15 cellular contexts compared by ENCODE assay signal in genomic region chr9:4929917-4930316, GRCh38.
"Had no signal": no experiment of that assay in that cellular context is flagged by ENCODE, and none has a peak within 500 bp of the region (broad histone marks: within the 10 kb centered on the region; RNA-seq: fewer than 3 reads in every experiment).

No MANE protein-coding gene starts in this region.

- H3K4me1 ChIP-seq: left lung, parathyroid adenoma had no signal

- H2AFZ ChIP-seq: hepatocyte, parathyroid adenoma had no signal

- ATAC-seq: activated naive CD8-positive, alpha-beta T cell treated with anti-CD3 and anti-CD28 coated beads, Interleukin-2, amount 50 U/mL, for 24 hours; left lung; naive thymus-derived CD8-positive, alpha-beta T cell; stimulated activated effector memory CD8-positive, alpha-beta T cell treated with anti-CD3 and anti-CD28 coated beads, Interleukin-12 subunit alpha, Interleukin-12 subunit beta, amount 100 ng/mL, for 72 hours had no signal

- H3K4me3 Mint-ChIP-seq: activated CD4-positive, alpha-beta T cell treated with anti-CD3 and anti-CD28 coated beads, Interleukin-2, amount 10 ng/mL, durations not matched to agents 7 days and 5 days; activated naive CD8-positive, alpha-beta T cell treated with anti-CD3 and anti-CD28 coated beads, Interleukin-2, amount 50 U/mL, for 24 hours; naive thymus-derived CD8-positive, alpha-beta T cell; stimulated activated effector memory CD8-positive, alpha-beta T cell treated with anti-CD3 and anti-CD28 coated beads, Interleukin-12 subunit alpha, Interleukin-12 subunit beta, amount 100 ng/mL, for 72 hours; T-helper 2 cell treated with Interferon-gamma antibody and Interleukin-4, amounts not matched to agents 5 μg/mL and 100 μg/mL, for 36 hours had no signal

- FAIRE-seq: kidney had no signal

- H3K27me3 Mint-ChIP-seq: activated naive CD8-positive, alpha-beta T cell treated with anti-CD3 and anti-CD28 coated beads, Interleukin-2, amount 50 U/mL, for 24 hours; naive thymus-derived CD8-positive, alpha-beta T cell had no signal

- DNase-seq: activated CD4-positive, alpha-beta T cell treated with anti-CD3 and anti-CD28 coated beads, Interleukin-2, amount 10 ng/mL, durations not matched to agents 7 days and 5 days; activated CD4-positive, CD25-positive, alpha-beta regulatory T cell; activated gamma-delta T cell treated with Interleukin-2 at 50 U/mL for 16 hours; activated naive CD8-positive, alpha-beta T cell treated with anti-CD3 and anti-CD28 coated beads, Interleukin-2, amount 50 U/mL, for 24 hours; kidney; left lung; naive thymus-derived CD8-positive, alpha-beta T cell; stimulated activated CD4-positive, alpha-beta T cell treated with anti-CD3 and anti-CD28 coated beads, Interleukin-12 subunit alpha, Interleukin-12 subunit beta, amount 100 ng/mL, for 4 hours; stimulated activated CD4-positive, alpha-beta T cell treated with anti-CD3 and anti-CD28 coated beads, Interleukin-2, amount 100 ng/mL, for 24 hours had no signal

- H3K79me2 ChIP-seq: hepatocyte, parathyroid adenoma had no signal

- H3K27ac ChIP-seq: hepatocyte, left lung, parathyroid adenoma, thoracic aorta had no signal

- H3K9me3 Mint-ChIP-seq: activated naive CD8-positive, alpha-beta T cell treated with anti-CD3 and anti-CD28 coated beads, Interleukin-2, amount 50 U/mL, for 24 hours; naive thymus-derived CD8-positive, alpha-beta T cell; stimulated activated effector memory CD8-positive, alpha-beta T cell treated with anti-CD3 and anti-CD28 coated beads, Interleukin-12 subunit alpha, Interleukin-12 subunit beta, amount 100 ng/mL, for 72 hours; T-helper 2 cell treated with Interferon-gamma antibody and Interleukin-4, amounts not matched to agents 5 μg/mL and 100 μg/mL, for 36 hours had no signal

- H3K27me3 ChIP-seq: ascending aorta, hepatocyte, left lung had no signal

- H3K9ac ChIP-seq: parathyroid adenoma had no signal

- H3K36me3 ChIP-seq: ascending aorta, left lung, thoracic aorta had no signal

- H3K4me2 ChIP-seq: hepatocyte had no signal

- H3K9me3 ChIP-seq: ascending aorta, left lung, thoracic aorta had no signal

- H3K36me3 Mint-ChIP-seq: naive thymus-derived CD8-positive, alpha-beta T cell; stimulated activated effector memory CD8-positive, alpha-beta T cell treated with anti-CD3 and anti-CD28 coated beads, Interleukin-12 subunit alpha, Interleukin-12 subunit beta, amount 100 ng/mL, for 72 hours had no signal

- H3K4me3 ChIP-seq: ascending aorta, hepatocyte, left lung, thoracic aorta had no signal

- H3K27ac Mint-ChIP-seq: activated CD4-positive, alpha-beta T cell treated with anti-CD3 and anti-CD28 coated beads, Interleukin-2, amount 10 ng/mL, durations not matched to agents 7 days and 5 days; activated naive CD8-positive, alpha-beta T cell treated with anti-CD3 and anti-CD28 coated beads, Interleukin-2, amount 50 U/mL, for 24 hours; naive thymus-derived CD8-positive, alpha-beta T cell; stimulated activated effector memory CD8-positive, alpha-beta T cell treated with anti-CD3 and anti-CD28 coated beads, Interleukin-12 subunit alpha, Interleukin-12 subunit beta, amount 100 ng/mL, for 72 hours; T-helper 2 cell treated with Interferon-gamma antibody and Interleukin-4, amounts not matched to agents 5 μg/mL and 100 μg/mL, for 36 hours had no signal
